1 cellular context compared by ENCODE assay signal in genomic region chr9:83705219-83705651, GRCh38.
TF ChIP-seq lines count a peak whose summit lies in the region.

No MANE protein-coding gene starts in this region.

TF ChIP-seq in Ishikawa, 13 proteins besides CTCF, POLR2A, EP300 and RAD21:
- 0 out of 2 replicates have a peak, but pooled peaks have one; percentile 20 for TF ChIP-seq CEBPB (IDR thresholded peaks at IDR 0.05)
